Comparison of ENCODE assay signal across 20 cellular contexts in the genomic region with DNA sequence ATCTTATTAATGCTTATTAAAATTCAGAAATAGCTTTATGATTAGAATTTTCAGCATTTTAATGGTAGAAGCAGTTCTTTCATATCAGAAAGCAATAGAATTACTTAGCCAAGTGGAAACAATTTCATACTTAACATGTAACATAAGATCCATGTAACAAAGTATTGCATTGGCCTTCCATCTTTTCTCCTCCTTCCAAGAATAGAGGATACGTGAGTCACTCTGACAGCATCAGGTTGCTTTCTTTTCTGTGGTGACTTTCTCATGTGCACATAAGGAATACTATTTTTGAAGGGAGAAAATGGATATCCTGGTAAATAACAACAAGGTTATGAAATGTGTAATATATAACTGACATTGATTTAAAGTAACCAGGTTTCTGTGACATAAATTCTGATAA.
DNase-seq lines count a peak whose midpoint lies in the region; ATAC-seq and TF ChIP-seq lines count a peak whose summit lies in the region.
"Had no signal": no experiment of that assay in that cellular context is flagged by ENCODE, and none has a peak within 500 bp of the region (broad histone marks: within the 10 kb centered on the region; RNA-seq: fewer than 3 reads in every experiment).

No MANE protein-coding gene starts in this region.

- no peaks in the 10 kb centered on the region for H4K20me1 ChIP-seq in smooth muscle cell (ENCODE audit: low read depth)

- H3K4me2 ChIP-seq in smooth muscle cell = peak overlapping the region; percentile 29
- H3K4me2 ChIP-seq: KMS-11 had no signal

- WGBS in smooth muscle cell (ENCODE audit: low lambda C conversion rate) = 42% methylated on average over 1 of the region's 1 CpG

- DNase-seq in Daoy (ENCODE audit: low read depth) (peak; percentile 4), adipocyte (ENCODE audit: low read depth) (peak; percentile 4), fibroblast of mammary gland (ENCODE audit: low read depth) (peak; percentile 35), smooth muscle cell (lab: John Stamatoyannopoulos, UW; ENCODE audit: unreplicated experiment) (no peak), NCI-H345 (lab: John Stamatoyannopoulos, UW) (no peak), amygdala (lab: John Stamatoyannopoulos, UW) (no peak), right atrium auricular region (ENCODE audit: low spot score) (no peak)
- DNase-seq: DMS79, IMR-90, NCI-H1105 treated with DMSO at 0.1 percent for 48 hours, NCI-H2029 treated with DMSO at 0.1 percent for 48 hours, NCI-H2171 treated with DMSO at 0.1 percent for 48 hours, NCI-H446 treated with DMSO at 0.1 percent for 48 hours, NCI-H526 treated with DMSO at 0.1 percent for 48 hours, OCI-M1, SJCRH30 had no signal

- ATAC-seq in HG02981 (IDR thresholded peaks at IDR 0.05; ENCODE audit: unreplicated experiment) = no peak
- ATAC-seq: GM12878 had no signal

- H3K27ac ChIP-seq in smooth muscle cell (ENCODE audit: low read depth) = peak overlapping the region; percentile 37
- H3K27ac ChIP-seq in right atrium auricular region = no peak overlapping the region
- H3K27ac ChIP-seq: KMS-11, SJCRH30 had no signal

- peak overlapping the region; percentile 31 for H2AFZ ChIP-seq in smooth muscle cell (ENCODE audit: low read depth)

- H3K4me1 ChIP-seq in adipocyte (ENCODE audit: control insufficient read depth, insufficient read depth, low read length) = peaks cover 16% of the 10 kb centered on the region
- H3K4me1 ChIP-seq in smooth muscle cell (ENCODE audit: low read depth) = peaks cover 8% of the 10 kb centered on the region
- no peaks in the 10 kb centered on the region for H3K4me1 ChIP-seq in right atrium auricular region
- H3K4me1 ChIP-seq: HAP-1, SJCRH30 had no signal

- no peaks in the 10 kb centered on the region for H3F3A ChIP-seq in smooth muscle cell (ENCODE audit: low read depth)

- no peaks in the 10 kb centered on the region for H3K27me3 ChIP-seq in adipocyte (replicated peaks; ENCODE audit: control insufficient read depth, insufficient read depth, low read length)
- H3K27me3 ChIP-seq in smooth muscle cell (ENCODE audit: low read depth) = no peaks in the 10 kb centered on the region
- no peaks in the 10 kb centered on the region for H3K27me3 ChIP-seq in right atrium auricular region
- H3K27me3 ChIP-seq: SJCRH30 had no signal

- H3K4me3 ChIP-seq in adipocyte (ENCODE audit: low read length) (no peak overlapping the region), fibroblast of mammary gland (ENCODE audit: control insufficient read depth, low read depth, low read length) (no peak overlapping the region), smooth muscle cell (no peak overlapping the region), right atrium auricular region (no peak overlapping the region)
- H3K4me3 ChIP-seq: GM12878, HAP-1, SJCRH30 had no signal

- no peaks in the 10 kb centered on the region for H3K36me3 ChIP-seq in adipocyte (ENCODE audit: control insufficient read depth, insufficient read depth, low read length, severe bottlenecking)
- no peaks in the 10 kb centered on the region for H3K36me3 ChIP-seq in smooth muscle cell (ENCODE audit: low read depth)
- H3K36me3 ChIP-seq in right atrium auricular region = no peaks in the 10 kb centered on the region
- H3K36me3 ChIP-seq: HAP-1, SJCRH30 had no signal

- H3K9ac ChIP-seq in adipocyte (ENCODE audit: low read length) = no peak overlapping the region
- H3K9ac ChIP-seq in smooth muscle cell (ENCODE audit: low read depth) = no peak overlapping the region
- H3K9ac ChIP-seq: KMS-11 had no signal

- TF ChIP-seq CTCF in fibroblast of mammary gland (conservative IDR thresholded peaks at IDR 0.05; ENCODE audit: control insufficient read depth, insufficient read depth, low read depth, low read length) = no peak
- no peak for TF ChIP-seq CTCF in smooth muscle cell (IDR thresholded peaks at IDR 0.05; ENCODE audit: borderline replicate concordance, insufficient read depth, poor library complexity, severe bottlenecking)
- TF ChIP-seq CTCF in right atrium auricular region (IDR thresholded peaks at IDR 0.05) = no peak

- no peaks in the 10 kb centered on the region for H3K9me3 ChIP-seq in adipocyte (ENCODE audit: control insufficient read depth, low read length)
- no peaks in the 10 kb centered on the region for H3K9me3 ChIP-seq in smooth muscle cell (replicated peaks; ENCODE audit: low read depth)
- H3K9me3 ChIP-seq in right atrium auricular region = no peaks in the 10 kb centered on the region
- H3K9me3 ChIP-seq: HAP-1, SJCRH30 had no signal

- H3K79me2 ChIP-seq in smooth muscle cell (ENCODE audit: low read depth) = no peaks in the 10 kb centered on the region

Comparison
In these comparisons a context has a peak if more than half of its experiments do, and no peak if none do; other contexts are left out.
1. DNase-seq: peak in Daoy (single experiment), adipocyte (single experiment) and fibroblast of mammary gland (single experiment); none in smooth muscle cell (single experiment), NCI-H345 (single experiment), amygdala (0 of 56) and right atrium auricular region (single experiment).